ENCODE assay signal across 8 cellular contexts in genomic region chr18:63422862-63423304, GRCh38. TPM values are rescaled to one million over a fixed set of nuclear protein-coding genes. Genes with fewer than 3 reads are reported as not detected.
A peak's percentile ranks its signal among the peaks of the same experiment; 100 is the strongest.
DNase-seq lines count a peak whose midpoint lies in the region; ATAC-seq, FAIRE-seq and TF ChIP-seq lines count a peak whose summit lies in the region.

No MANE protein-coding gene starts in this region.

- peak overlapping the region; percentile 98 for H3K4me3 Mint-ChIP-seq in activated CD8-positive, alpha-beta T cell treated with anti-CD3 and anti-CD28 coated beads, Interleukin-2, amount 10 ng/mL, durations not matched to agents 7 days and 5 days

- DNase-seq in AG04450 (ENCODE audit: low read depth, low spot score) (no peak), left ventricle myocardium inferior (no peak), HTR-8/SVneo (ENCODE audit: insufficient read length, low spot score) (no peak), GF-D8 (lab: John Stamatoyannopoulos, UW) (no peak)
- no peak for DNase-seq in activated CD8-positive, alpha-beta T cell treated with anti-CD3 and anti-CD28 coated beads, Interleukin-2, amount 10 ng/mL, durations not matched to agents 7 days and 5 days

- H3K9me3 Mint-ChIP-seq in activated CD8-positive, alpha-beta T cell treated with anti-CD3 and anti-CD28 coated beads, Interleukin-2, amount 10 ng/mL, durations not matched to agents 7 days and 5 days (ENCODE audit: insufficient read depth): no peaks in the 10 kb centered on the region

- H3K9ac ChIP-seq in skeletal muscle satellite cell (ENCODE audit: low read depth, low read length): peak overlapping the region; percentile 98

- no peaks in the 10 kb centered on the region; the same call in 1 of the 2 replicates for H3K9me3 ChIP-seq in AG04450 (ENCODE audit: control insufficient read depth, insufficient read depth, low read length)
- H3K9me3 ChIP-seq in left ventricle myocardium inferior (replicated peaks): no peaks in the 10 kb centered on the region
- no peaks in the 10 kb centered on the region for H3K9me3 ChIP-seq in skeletal muscle satellite cell (replicated peaks; ENCODE audit: low read length)

- TF ChIP-seq CTCF in AG04450 (IDR thresholded peaks at IDR 0.05; ENCODE audit: low read depth, low read length): no peak
- TF ChIP-seq CTCF in left ventricle myocardium inferior (IDR thresholded peaks at IDR 0.05; ENCODE audit: borderline replicate concordance): no peak

- peak overlapping the region; percentile 98 for H3K27ac Mint-ChIP-seq in activated CD8-positive, alpha-beta T cell treated with anti-CD3 and anti-CD28 coated beads, Interleukin-2, amount 10 ng/mL, durations not matched to agents 7 days and 5 days

- H3K4me3 ChIP-seq in AG04450 (ENCODE audit: low read depth, low read length) (peak overlapping the region; percentile 74), left ventricle myocardium inferior (peak overlapping the region; percentile 87), skeletal muscle satellite cell (ENCODE audit: low read length) (peak overlapping the region; percentile 96)

- intact Hi-C loops in left ventricle myocardium inferior (cut with micrococcal nuclease): no loop called here

- peaks cover 23% of the 10 kb centered on the region for H3K4me1 Mint-ChIP-seq in activated CD8-positive, alpha-beta T cell treated with anti-CD3 and anti-CD28 coated beads, Interleukin-2, amount 10 ng/mL, durations not matched to agents 7 days and 5 days (ENCODE audit: low read depth)

- H3K27me3 ChIP-seq in AG04450 (ENCODE audit: control insufficient read depth, insufficient read depth, low read length) (no peaks in the 10 kb centered on the region), left ventricle myocardium inferior (ENCODE audit: low read depth) (no peaks in the 10 kb centered on the region), skeletal muscle satellite cell (ENCODE audit: control insufficient read depth, insufficient read depth, low read length) (no peaks in the 10 kb centered on the region)

- peak overlapping the region; percentile 93 for H3K4me2 ChIP-seq in skeletal muscle satellite cell (ENCODE audit: low read length)

- CTCF ChIA-PET in AG04450 (lab: Charles Lee): interaction anchor here (1.3 kb wide), 1 partner anchor 16 kb away, joined by 8 read pairs; no protein-coding TSS in a partner anchor
- CTCF ChIA-PET in activated CD8-positive, alpha-beta T cell treated with anti-CD3 and anti-CD28 coated beads, Interleukin-2, amount 10 ng/mL, durations not matched to agents 7 days and 5 days (lab: Charles Lee): interaction anchor here (1.2 to 5.5 kb wide), 4 partner anchors 15 to 91 kb away, joined by 3 to 45 read pairs (median 4); no protein-coding TSS in a partner anchor

- H3K27me3 Mint-ChIP-seq in activated CD8-positive, alpha-beta T cell treated with anti-CD3 and anti-CD28 coated beads, Interleukin-2, amount 10 ng/mL, durations not matched to agents 7 days and 5 days (ENCODE audit: low read depth): peaks cover 4% of the 10 kb centered on the region

- peaks cover 22% of the 10 kb centered on the region for H3K36me3 Mint-ChIP-seq in activated CD8-positive, alpha-beta T cell treated with anti-CD3 and anti-CD28 coated beads, Interleukin-2, amount 10 ng/mL, durations not matched to agents 7 days and 5 days (ENCODE audit: low read depth)

- POLR2A ChIA-PET in AG04450 (lab: Yijun Ruan, JAX): interaction anchor here (1.2 to 1.4 kb wide), 5 partner anchors 13 to 103 kb away, joined by 3 to 11 read pairs (median 10); partner anchors contain the start of genes BCL2 and KDSR
- POLR2A ChIA-PET in activated CD8-positive, alpha-beta T cell treated with anti-CD3 and anti-CD28 coated beads, Interleukin-2, amount 10 ng/mL, durations not matched to agents 7 days and 5 days (lab: Charles Lee): interaction anchor here (0.7 to 2.0 kb wide), 7 partner anchors 10 to 57 kb away, joined by 3 to 26 read pairs (median 6); no protein-coding TSS in a partner anchor

- ATAC-seq in GM18868 (IDR thresholded peaks at IDR 0.05; ENCODE audit: unreplicated experiment) (peak; percentile 27), HG03095 (IDR thresholded peaks at IDR 0.05; ENCODE audit: unreplicated experiment) (peak; percentile 27)
- peak; percentile 55 for ATAC-seq in activated CD8-positive, alpha-beta T cell treated with anti-CD3 and anti-CD28 coated beads, Interleukin-2, amount 10 ng/mL, durations not matched to agents 7 days and 5 days

- no peak for FAIRE-seq in HTR-8/SVneo (lab: Jason Lieb, UNC)

- H3K4me1 ChIP-seq in left ventricle myocardium inferior: peaks cover 54% of the 10 kb centered on the region
- peaks cover 17% of the 10 kb centered on the region for H3K4me1 ChIP-seq in skeletal muscle satellite cell (ENCODE audit: control insufficient read depth, insufficient read depth, low read length)

- peaks cover 11% of the 10 kb centered on the region for H3K36me3 ChIP-seq in left ventricle myocardium inferior
- H3K36me3 ChIP-seq in skeletal muscle satellite cell (ENCODE audit: insufficient read depth, low read length): peaks cover 15% of the 10 kb centered on the region

- H3K27ac ChIP-seq in AG04450 (ENCODE audit: low read depth, low read length): peak overlapping the region; percentile 97
- H3K27ac ChIP-seq in left ventricle myocardium inferior (replicated peaks): peak overlapping the region; percentile 95

RNA-seq across cellular contexts. Expression of gene VPS4B, which starts 0.6 kb away (rescaled TPM):
- 26.4 and 34.3 TPM in 2 replicates for polyA plus RNA-seq in AG04450 (2011; rRNA removed)
- polyA minus RNA-seq in AG04450 (2011; rRNA and poly(A)+ RNA removed): 22.4 and 28.5 TPM in 2 replicates
- total RNA-seq in activated CD8-positive, alpha-beta T cell treated with anti-CD3 and anti-CD28 coated beads, Interleukin-2, amount 10 ng/mL, durations not matched to agents 7 days and 5 days: 10 to 100 TPM; 62.8 to 67.2 TPM
- 16.7 TPM for total RNA-seq in left ventricle myocardium inferior
- total RNA-seq in skeletal muscle satellite cell (2012; rRNA removed): 29.9 and 32.4 TPM in 2 replicates

RNA-seq across cellular contexts. Expression of gene SERPINB5, which starts 53.9 kb away (rescaled TPM):
- not detected in 2 replicates for polyA plus RNA-seq in AG04450 (2011; rRNA removed)
- polyA minus RNA-seq in AG04450 (2011; rRNA and poly(A)+ RNA removed): not detected in 2 replicates
- total RNA-seq in activated CD8-positive, alpha-beta T cell treated with anti-CD3 and anti-CD28 coated beads, Interleukin-2, amount 10 ng/mL, durations not matched to agents 7 days and 5 days: not detected
- total RNA-seq in left ventricle myocardium inferior: not detected
- total RNA-seq in skeletal muscle satellite cell (2012; rRNA removed): not detected in 2 replicates

RNA-seq across cellular contexts. Expression of gene KDSR, which starts 55.9 kb away (rescaled TPM):
- polyA plus RNA-seq in AG04450 (2011; rRNA removed): 34.0 and 39.9 TPM in 2 replicates
- polyA minus RNA-seq in AG04450 (2011; rRNA and poly(A)+ RNA removed): 34.8 and 44.6 TPM in 2 replicates
- 10 to 100 TPM; 38.2 to 38.4 TPM for total RNA-seq in activated CD8-positive, alpha-beta T cell treated with anti-CD3 and anti-CD28 coated beads, Interleukin-2, amount 10 ng/mL, durations not matched to agents 7 days and 5 days
- 31.3 TPM for total RNA-seq in left ventricle myocardium inferior
- total RNA-seq in skeletal muscle satellite cell (2012; rRNA removed): 30.8 and 37.8 TPM in 2 replicates
